1 cellular context compared by ENCODE assay signal in the genomic region with DNA sequence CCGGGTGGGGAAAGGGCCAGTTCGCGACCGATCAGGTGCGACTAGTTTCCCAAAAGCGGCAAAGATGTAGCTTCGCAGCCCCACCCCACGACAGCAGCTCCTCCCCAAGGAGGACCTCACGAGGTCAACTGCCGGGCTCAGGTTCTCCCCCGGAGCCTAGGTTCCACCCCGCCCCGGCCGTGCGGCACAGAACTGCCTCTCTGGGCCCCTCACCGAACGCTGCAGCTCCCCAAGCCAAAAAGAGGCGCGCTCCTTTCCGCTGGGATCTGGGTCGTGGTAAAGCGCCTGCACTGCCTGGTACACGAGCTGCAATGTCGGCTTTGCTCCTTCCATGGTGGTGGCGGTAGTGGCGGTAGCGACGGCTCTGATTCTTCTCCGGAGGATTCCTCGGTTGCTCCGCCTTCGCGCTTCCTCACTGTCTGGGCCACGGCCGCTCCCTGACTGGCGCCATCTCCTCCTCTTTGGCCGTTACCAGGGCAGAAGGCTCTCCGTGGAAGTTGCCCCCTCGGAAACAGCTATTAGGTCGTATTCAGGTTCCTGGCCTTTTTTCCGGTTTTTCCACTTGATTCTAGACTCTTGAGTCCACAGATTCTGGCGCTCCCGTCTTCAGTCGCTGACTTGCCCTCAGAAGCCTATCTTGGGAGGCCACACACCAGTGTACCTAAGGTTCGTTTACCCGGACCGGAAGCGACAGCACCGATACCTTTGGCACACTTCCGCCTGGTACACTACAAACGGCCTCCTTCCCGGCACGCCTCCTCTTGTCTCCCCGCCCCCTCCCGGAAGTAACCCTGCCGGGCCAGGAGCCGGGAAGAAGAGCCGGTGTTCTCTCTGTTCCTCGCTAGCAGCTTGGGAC.
TF ChIP-seq lines count a peak whose summit lies in the region.

A gene (minus strand): TSS at position 674 of the 856 bp plus-strand sequence. CDS start 341 bp downstream, at position 333.

TF ChIP-seq in K562, 482 proteins besides CTCF, POLR2A, EP300 and RAD21 (continued from another document and continues in another):
- TF ChIP-seq BCOR (IDR thresholded peaks at IDR 0.05), result peak; percentile 88
- TF ChIP-seq MYC (IDR thresholded peaks at IDR 0.05; ENCODE audit: low read depth, low read length), result peak; percentile 79
- peak; percentile 95 for TF ChIP-seq MYC (CRISPR knock-in tag; IDR thresholded peaks at IDR 0.05; ENCODE audit: borderline replicate concordance, low read depth)
- TF ChIP-seq, protein P1, sequence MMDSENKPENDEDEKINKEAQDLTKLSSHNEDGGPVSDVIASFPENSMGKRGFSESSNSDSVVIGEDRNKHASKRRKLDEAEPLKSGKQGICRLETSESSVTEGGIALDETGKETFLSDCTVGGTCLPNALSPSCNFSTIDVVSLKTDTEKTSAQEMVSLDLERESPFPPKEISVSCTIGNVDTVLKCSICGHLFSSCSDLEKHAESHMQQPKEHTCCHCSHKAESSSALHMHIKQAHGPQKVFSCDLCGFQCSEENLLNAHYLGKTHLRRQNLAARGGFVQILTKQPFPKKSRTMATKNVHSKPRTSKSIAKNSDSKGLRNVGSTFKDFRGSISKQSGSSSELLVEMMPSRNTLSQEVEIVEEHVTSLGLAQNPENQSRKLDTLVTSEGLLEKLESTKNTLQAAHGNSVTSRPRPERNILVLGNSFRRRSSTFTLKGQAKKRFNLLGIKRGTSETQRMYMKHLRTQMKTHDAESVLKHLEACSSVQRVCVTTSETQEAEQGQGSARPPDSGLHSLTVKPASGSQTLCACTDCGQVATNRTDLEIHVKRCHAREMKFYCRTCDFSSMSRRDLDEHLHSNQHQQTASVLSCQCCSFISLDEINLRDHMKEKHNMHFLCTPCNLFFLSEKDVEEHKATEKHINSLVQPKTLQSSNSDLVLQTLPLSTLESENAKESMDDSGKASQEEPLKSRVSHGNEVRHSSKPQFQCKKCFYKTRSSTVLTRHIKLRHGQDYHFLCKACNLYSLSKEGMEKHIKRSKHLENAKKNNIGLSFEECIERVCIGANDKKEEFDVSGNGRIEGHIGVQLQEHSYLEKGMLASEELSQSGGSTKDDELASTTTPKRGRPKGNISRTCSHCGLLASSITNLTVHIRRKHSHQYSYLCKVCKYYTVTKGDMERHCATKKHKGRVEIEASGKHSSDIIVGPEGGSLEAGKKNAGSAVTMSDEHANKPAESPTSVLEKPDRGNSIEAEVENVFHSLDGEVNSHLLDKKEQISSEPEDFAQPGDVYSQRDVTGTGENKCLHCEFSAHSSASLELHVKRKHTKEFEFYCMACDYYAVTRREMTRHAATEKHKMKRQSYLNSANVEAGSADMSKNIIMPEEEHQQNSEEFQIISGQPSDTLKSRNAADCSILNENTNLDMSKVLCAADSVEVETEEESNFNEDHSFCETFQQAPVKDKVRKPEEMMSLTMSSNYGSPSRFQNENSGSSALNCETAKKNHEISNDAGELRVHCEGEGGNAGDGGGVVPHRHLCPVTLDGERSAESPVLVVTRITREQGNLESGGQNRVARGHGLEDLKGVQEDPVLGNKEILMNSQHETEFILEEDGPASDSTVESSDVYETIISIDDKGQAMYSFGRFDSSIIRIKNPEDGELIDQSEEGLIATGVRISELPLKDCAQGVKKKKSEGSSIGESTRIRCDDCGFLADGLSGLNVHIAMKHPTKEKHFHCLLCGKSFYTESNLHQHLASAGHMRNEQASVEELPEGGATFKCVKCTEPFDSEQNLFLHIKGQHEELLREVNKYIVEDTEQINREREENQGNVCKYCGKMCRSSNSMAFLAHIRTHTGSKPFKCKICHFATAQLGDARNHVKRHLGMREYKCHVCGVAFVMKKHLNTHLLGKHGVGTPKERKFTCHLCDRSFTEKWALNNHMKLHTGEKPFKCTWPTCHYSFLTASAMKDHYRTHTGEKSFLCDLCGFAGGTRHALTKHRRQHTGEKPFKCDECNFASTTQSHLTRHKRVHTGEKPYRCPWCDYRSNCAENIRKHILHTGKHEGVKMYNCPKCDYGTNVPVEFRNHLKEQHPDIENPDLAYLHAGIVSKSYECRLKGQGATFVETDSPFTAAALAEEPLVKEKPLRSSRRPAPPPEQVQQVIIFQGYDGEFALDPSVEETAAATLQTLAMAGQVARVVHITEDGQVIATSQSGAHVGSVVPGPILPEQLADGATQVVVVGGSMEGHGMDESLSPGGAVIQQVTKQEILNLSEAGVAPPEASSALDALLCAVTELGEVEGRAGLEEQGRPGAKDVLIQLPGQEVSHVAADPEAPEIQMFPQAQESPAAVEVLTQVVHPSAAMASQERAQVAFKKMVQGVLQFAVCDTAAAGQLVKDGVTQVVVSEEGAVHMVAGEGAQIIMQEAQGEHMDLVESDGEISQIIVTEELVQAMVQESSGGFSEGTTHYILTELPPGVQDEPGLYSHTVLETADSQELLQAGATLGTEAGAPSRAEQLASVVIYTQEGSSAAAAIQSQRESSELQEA (IDR thresholded peaks at IDR 0.05; ENCODE audit: low read depth), result peak; percentile 42; the same call in 1 of the 2 replicates
- TF ChIP-seq, protein P2, sequence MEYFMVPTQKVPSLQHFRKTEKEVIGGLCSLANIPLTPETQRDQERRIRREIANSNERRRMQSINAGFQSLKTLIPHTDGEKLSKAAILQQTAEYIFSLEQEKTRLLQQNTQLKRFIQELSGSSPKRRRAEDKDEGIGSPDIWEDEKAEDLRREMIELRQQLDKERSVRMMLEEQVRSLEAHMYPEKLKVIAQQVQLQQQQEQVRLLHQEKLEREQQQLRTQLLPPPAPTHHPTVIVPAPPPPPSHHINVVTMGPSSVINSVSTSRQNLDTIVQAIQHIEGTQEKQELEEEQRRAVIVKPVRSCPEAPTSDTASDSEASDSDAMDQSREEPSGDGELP (CRISPR knock-in tag; IDR thresholded peaks at IDR 0.05; ENCODE audit: borderline replicate concordance), result peak; percentile 84
- TF ChIP-seq ZNF507 (tag; conservative IDR thresholded peaks at IDR 0.05), result no peak
- peak; percentile 74 for TF ChIP-seq CREB1 (IDR thresholded peaks at IDR 0.05)
- peak; percentile 80 for TF ChIP-seq CREB1 (CRISPR knock-in tag; IDR thresholded peaks at IDR 0.05)
- 0 out of 2 replicates have a peak, but pooled peaks have one; percentile 85 for TF ChIP-seq PHTF2 (CRISPR knock-in tag; IDR thresholded peaks at IDR 0.05)
- no peak for TF ChIP-seq FOXJ3 (CRISPR knock-in tag; IDR thresholded peaks at IDR 0.05)
- peak in 1 of 2 experiments; percentile 83; a peak in 1 of 4 replicates for TF ChIP-seq CSDE1 (IDR thresholded peaks at IDR 0.05)
- TF ChIP-seq ARHGAP35 (IDR thresholded peaks at IDR 0.05; ENCODE audit: partially characterized antibody), result no peak
- peak; percentile 22 for TF ChIP-seq POU5F1 (IDR thresholded peaks at IDR 0.05; ENCODE audit: borderline replicate concordance, low read depth, low read length, partially characterized antibody)
- TF ChIP-seq RBM22 (IDR thresholded peaks at IDR 0.05; ENCODE audit: low read depth, low read length, poor library complexity, severe bottlenecking), result peak; percentile 95
- TF ChIP-seq, protein P3, sequence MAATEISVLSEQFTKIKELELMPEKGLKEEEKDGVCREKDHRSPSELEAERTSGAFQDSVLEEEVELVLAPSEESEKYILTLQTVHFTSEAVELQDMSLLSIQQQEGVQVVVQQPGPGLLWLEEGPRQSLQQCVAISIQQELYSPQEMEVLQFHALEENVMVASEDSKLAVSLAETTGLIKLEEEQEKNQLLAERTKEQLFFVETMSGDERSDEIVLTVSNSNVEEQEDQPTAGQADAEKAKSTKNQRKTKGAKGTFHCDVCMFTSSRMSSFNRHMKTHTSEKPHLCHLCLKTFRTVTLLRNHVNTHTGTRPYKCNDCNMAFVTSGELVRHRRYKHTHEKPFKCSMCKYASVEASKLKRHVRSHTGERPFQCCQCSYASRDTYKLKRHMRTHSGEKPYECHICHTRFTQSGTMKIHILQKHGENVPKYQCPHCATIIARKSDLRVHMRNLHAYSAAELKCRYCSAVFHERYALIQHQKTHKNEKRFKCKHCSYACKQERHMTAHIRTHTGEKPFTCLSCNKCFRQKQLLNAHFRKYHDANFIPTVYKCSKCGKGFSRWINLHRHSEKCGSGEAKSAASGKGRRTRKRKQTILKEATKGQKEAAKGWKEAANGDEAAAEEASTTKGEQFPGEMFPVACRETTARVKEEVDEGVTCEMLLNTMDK (IDR thresholded peaks at IDR 0.05; ENCODE audit: borderline replicate concordance, insufficient read depth, low read depth, low read length, poor library complexity, severe bottlenecking), result peak; percentile 1
- TF ChIP-seq KDM1A (IDR thresholded peaks at IDR 0.05), result peak in 1 of 2 experiments; percentile 61; a peak in 2 of 4 replicates
- TF ChIP-seq, protein P4, sequence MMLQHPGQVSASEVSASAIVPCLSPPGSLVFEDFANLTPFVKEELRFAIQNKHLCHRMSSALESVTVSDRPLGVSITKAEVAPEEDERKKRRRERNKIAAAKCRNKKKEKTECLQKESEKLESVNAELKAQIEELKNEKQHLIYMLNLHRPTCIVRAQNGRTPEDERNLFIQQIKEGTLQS (IDR thresholded peaks at IDR 0.05), result peak; percentile 67; the same call in 1 of the 2 replicates
- TF ChIP-seq, protein P4 (CRISPR knock-in tag; conservative IDR thresholded peaks at IDR 0.05), result peak; percentile 90
- TF ChIP-seq, protein P5, sequence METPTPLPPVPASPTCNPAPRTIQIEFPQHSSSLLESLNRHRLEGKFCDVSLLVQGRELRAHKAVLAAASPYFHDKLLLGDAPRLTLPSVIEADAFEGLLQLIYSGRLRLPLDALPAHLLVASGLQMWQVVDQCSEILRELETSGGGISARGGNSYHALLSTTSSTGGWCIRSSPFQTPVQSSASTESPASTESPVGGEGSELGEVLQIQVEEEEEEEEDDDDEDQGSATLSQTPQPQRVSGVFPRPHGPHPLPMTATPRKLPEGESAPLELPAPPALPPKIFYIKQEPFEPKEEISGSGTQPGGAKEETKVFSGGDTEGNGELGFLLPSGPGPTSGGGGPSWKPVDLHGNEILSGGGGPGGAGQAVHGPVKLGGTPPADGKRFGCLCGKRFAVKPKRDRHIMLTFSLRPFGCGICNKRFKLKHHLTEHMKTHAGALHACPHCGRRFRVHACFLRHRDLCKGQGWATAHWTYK (CRISPR knock-in tag; IDR thresholded peaks at IDR 0.05), result 0 out of 2 replicates have a peak, but pooled peaks have one; percentile 42
- no peak for TF ChIP-seq MCM3 (IDR thresholded peaks at IDR 0.05)
- TF ChIP-seq, protein P6, sequence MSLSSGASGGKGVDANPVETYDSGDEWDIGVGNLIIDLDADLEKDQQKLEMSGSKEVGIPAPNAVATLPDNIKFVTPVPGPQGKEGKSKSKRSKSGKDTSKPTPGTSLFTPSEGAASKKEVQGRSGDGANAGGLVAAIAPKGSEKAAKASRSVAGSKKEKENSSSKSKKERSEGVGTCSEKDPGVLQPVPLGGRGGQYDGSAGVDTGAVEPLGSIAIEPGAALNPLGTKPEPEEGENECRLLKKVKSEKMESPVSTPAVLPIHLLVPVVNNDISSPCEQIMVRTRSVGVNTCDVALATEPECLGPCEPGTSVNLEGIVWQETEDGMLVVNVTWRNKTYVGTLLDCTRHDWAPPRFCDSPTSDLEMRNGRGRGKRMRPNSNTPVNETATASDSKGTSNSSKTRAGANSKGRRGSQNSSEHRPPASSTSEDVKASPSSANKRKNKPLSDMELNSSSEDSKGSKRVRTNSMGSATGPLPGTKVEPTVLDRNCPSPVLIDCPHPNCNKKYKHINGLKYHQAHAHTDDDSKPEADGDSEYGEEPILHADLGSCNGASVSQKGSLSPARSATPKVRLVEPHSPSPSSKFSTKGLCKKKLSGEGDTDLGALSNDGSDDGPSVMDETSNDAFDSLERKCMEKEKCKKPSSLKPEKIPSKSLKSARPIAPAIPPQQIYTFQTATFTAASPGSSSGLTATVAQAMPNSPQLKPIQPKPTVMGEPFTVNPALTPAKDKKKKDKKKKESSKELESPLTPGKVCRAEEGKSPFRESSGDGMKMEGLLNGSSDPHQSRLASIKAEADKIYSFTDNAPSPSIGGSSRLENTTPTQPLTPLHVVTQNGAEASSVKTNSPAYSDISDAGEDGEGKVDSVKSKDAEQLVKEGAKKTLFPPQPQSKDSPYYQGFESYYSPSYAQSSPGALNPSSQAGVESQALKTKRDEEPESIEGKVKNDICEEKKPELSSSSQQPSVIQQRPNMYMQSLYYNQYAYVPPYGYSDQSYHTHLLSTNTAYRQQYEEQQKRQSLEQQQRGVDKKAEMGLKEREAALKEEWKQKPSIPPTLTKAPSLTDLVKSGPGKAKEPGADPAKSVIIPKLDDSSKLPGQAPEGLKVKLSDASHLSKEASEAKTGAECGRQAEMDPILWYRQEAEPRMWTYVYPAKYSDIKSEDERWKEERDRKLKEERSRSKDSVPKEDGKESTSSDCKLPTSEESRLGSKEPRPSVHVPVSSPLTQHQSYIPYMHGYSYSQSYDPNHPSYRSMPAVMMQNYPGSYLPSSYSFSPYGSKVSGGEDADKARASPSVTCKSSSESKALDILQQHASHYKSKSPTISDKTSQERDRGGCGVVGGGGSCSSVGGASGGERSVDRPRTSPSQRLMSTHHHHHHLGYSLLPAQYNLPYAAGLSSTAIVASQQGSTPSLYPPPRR (CRISPR knock-in tag; IDR thresholded peaks at IDR 0.05; ENCODE audit: borderline replicate concordance), result peak; percentile 99
- TF ChIP-seq CHD1 (IDR thresholded peaks at IDR 0.05; ENCODE audit: low read length), result peak; percentile 100
- no peak for TF ChIP-seq CBFA2T2 (conservative IDR thresholded peaks at IDR 0.05)
- TF ChIP-seq NEUROD1 (IDR thresholded peaks at IDR 0.05; ENCODE audit: borderline replicate concordance, low read depth, low read length, partially characterized antibody), result peak; percentile 86
- peak; percentile 36 to 69; a peak in 3 of 4 replicates for TF ChIP-seq FOXA3 (CRISPR knock-in tag; conservative IDR thresholded peaks at IDR 0.05 in 1 of 2, IDR thresholded peaks at IDR 0.05 in 1 of 2)
- TF ChIP-seq, protein P7, sequence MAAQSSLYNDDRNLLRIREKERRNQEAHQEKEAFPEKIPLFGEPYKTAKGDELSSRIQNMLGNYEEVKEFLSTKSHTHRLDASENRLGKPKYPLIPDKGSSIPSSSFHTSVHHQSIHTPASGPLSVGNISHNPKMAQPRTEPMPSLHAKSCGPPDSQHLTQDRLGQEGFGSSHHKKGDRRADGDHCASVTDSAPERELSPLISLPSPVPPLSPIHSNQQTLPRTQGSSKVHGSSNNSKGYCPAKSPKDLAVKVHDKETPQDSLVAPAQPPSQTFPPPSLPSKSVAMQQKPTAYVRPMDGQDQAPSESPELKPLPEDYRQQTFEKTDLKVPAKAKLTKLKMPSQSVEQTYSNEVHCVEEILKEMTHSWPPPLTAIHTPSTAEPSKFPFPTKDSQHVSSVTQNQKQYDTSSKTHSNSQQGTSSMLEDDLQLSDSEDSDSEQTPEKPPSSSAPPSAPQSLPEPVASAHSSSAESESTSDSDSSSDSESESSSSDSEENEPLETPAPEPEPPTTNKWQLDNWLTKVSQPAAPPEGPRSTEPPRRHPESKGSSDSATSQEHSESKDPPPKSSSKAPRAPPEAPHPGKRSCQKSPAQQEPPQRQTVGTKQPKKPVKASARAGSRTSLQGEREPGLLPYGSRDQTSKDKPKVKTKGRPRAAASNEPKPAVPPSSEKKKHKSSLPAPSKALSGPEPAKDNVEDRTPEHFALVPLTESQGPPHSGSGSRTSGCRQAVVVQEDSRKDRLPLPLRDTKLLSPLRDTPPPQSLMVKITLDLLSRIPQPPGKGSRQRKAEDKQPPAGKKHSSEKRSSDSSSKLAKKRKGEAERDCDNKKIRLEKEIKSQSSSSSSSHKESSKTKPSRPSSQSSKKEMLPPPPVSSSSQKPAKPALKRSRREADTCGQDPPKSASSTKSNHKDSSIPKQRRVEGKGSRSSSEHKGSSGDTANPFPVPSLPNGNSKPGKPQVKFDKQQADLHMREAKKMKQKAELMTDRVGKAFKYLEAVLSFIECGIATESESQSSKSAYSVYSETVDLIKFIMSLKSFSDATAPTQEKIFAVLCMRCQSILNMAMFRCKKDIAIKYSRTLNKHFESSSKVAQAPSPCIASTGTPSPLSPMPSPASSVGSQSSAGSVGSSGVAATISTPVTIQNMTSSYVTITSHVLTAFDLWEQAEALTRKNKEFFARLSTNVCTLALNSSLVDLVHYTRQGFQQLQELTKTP (IDR thresholded peaks at IDR 0.05; ENCODE audit: low read depth in 1 of 2, partially characterized antibody in 2 of 2), result peak; percentile 75 to 98
- TF ChIP-seq BRF1 (IDR thresholded peaks at IDR 0.05; ENCODE audit: borderline replicate concordance, extremely low read depth, insufficient read length), result no peak
